Comparison of ENCODE assay signal across 28 cellular contexts in genomic region chr10:2679646-2680045, GRCh38.
"Had no signal": no experiment of that assay in that cellular context is flagged by ENCODE, and none has a peak within 500 bp of the region (broad histone marks: within the 10 kb centered on the region; RNA-seq: fewer than 3 reads in every experiment).

No MANE protein-coding gene starts in this region.

- H3K4me1 ChIP-seq: heart right ventricle, neural progenitor cell, prostate gland, tibial nerve had no signal

- H3K4me1 Mint-ChIP-seq: mesothelial cell of epicardium; naive B cell; natural killer cell; nephron progenitor cell; neural progenitor cell; stimulated activated naive CD8-positive, alpha-beta T cell treated with anti-CD3 and anti-CD28 coated beads, Interleukin-15, amount 100 ng/mL, for 72 hours had no signal

- DNase-seq: heart right ventricle; islet precursor cell; kidney glomerular epithelial cell; left cardiac atrium; mesendoderm; naive B cell; natural killer cell; nephron progenitor cell; ovary; retina; right cardiac atrium; stimulated activated CD4-positive, alpha-beta T cell treated with anti-CD3 and anti-CD28 coated beads, Interleukin-12 subunit alpha, Interleukin-12 subunit beta, amount 100 ng/mL, for 4 hours; stimulated activated CD4-positive, alpha-beta T cell treated with anti-CD3 and anti-CD28 coated beads, Interleukin-15, amount 100 ng/mL, for 24 hours; stimulated activated CD4-positive, alpha-beta T cell treated with anti-CD3 and anti-CD28 coated beads, Interleukin-2, amount 100 ng/mL, for 24 hours; stimulated activated CD4-positive, alpha-beta T cell treated with anti-CD3 and anti-CD28 coated beads, Interleukin-4, amount 100 ng/mL, for 1 hour; stimulated activated naive CD4-positive, alpha-beta T cell treated with Interleukin-2 at 50 U/mL for 16 hours; stimulated activated naive CD8-positive, alpha-beta T cell treated with anti-CD3 and anti-CD28 coated beads, Interleukin-15, amount 100 ng/mL, for 72 hours; substantia nigra had no signal

- H3K4me3 Mint-ChIP-seq: mesothelial cell of epicardium; naive B cell; natural killer cell; nephron progenitor cell; neural progenitor cell; stimulated activated naive CD8-positive, alpha-beta T cell treated with anti-CD3 and anti-CD28 coated beads, Interleukin-15, amount 100 ng/mL, for 72 hours; type B pancreatic cell had no signal

- H3K27ac Mint-ChIP-seq: mesothelial cell of epicardium; naive B cell; natural killer cell; nephron progenitor cell; neural progenitor cell; stimulated activated naive CD8-positive, alpha-beta T cell treated with anti-CD3 and anti-CD28 coated beads, Interleukin-15, amount 100 ng/mL, for 72 hours; type B pancreatic cell had no signal

- H3K4me3 ChIP-seq: heart right ventricle, hepatocyte, lung, neural progenitor cell, ovary, prostate gland, skin epidermis, tibial nerve had no signal

- H3K9me3 Mint-ChIP-seq: mesothelial cell of epicardium; nephron progenitor cell; neural progenitor cell; stimulated activated naive CD8-positive, alpha-beta T cell treated with anti-CD3 and anti-CD28 coated beads, Interleukin-15, amount 100 ng/mL, for 72 hours; type B pancreatic cell had no signal

- FAIRE-seq: urothelium cell line had no signal

- H3K36me3 Mint-ChIP-seq: mesothelial cell of epicardium, naive B cell, natural killer cell, neural progenitor cell, type B pancreatic cell had no signal

- H3K36me3 ChIP-seq: heart right ventricle, neural progenitor cell, ovary, prostate gland, tibial nerve had no signal

- ATAC-seq: left cardiac atrium; left lobe of liver; natural killer cell; right cardiac atrium; stimulated activated naive CD8-positive, alpha-beta T cell treated with anti-CD3 and anti-CD28 coated beads, Interleukin-15, amount 100 ng/mL, for 72 hours had no signal

- H3K27ac ChIP-seq: heart right ventricle, hepatocyte, neural progenitor cell, ovary, prostate gland, skin epidermis, tibial nerve had no signal

- H3K27me3 ChIP-seq: hepatocyte, neural progenitor cell, ovary, tibial nerve had no signal

- H3K9me3 ChIP-seq: ovary, prostate gland, tibial nerve had no signal
